In the genomic region with DNA sequence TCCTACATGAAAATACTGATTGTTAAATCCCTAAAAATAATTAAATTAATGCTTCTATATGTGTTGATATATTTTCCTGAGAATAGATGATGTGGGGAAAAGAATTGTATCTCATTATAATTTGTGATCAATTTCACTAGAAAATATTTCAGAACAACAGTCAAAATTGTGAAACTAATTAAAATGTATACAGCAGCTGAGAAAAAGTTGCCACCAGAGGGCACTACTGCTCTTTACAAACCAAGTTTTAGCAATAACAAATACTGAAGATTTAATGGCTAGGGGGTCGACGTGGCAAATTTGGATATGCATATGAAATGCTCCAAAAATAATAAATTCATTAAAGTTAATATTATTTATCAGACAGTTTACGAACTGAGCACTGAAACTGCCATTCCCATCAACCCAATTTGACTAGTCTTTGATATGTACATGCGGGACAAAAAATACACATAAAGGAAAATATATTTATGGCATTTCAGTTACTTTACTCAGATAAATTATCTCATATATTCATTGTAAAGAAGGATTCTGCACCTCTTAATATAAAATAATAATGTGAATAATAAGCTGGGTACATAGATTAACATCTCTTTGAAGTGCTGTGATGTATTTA, we compare ENCODE assay signal across 9 cellular contexts.
A peak's percentile ranks its signal among the peaks of the same experiment; 100 is the strongest.
DNase-seq lines count a peak whose midpoint lies in the region; ATAC-seq, FAIRE-seq and TF ChIP-seq lines count a peak whose summit lies in the region.
"Had no signal": no experiment of that assay in that cellular context is flagged by ENCODE, and none has a peak within 500 bp of the region (broad histone marks: within the 10 kb centered on the region; RNA-seq: fewer than 3 reads in every experiment).

No MANE protein-coding gene starts in this region.

- H3K23me2 ChIP-seq in H1 (ENCODE audit: low read depth, low read length), result no peaks in the 10 kb centered on the region

- no peak overlapping the region for H3K4me3 Mint-ChIP-seq in naive thymus-derived CD8-positive, alpha-beta T cell

- H3K4ac ChIP-seq in H1 (replicated peaks; ENCODE audit: insufficient read length, low read depth, low read length), result no peak overlapping the region

- no peaks in the 10 kb centered on the region for H3K4me1 Mint-ChIP-seq in naive thymus-derived CD8-positive, alpha-beta T cell

- POLR2A ChIA-PET in H1 (lab: Charles Lee; ENCODE audit: partially characterized antibody), result no interaction called here
- POLR2A ChIA-PET in naive thymus-derived CD8-positive, alpha-beta T cell (lab: Charles Lee), result no interaction called here

- TF ChIP-seq POLR2A in H1 (IDR thresholded peaks at IDR 0.05; ENCODE audit: control extremely low read depth in 1 of 2, low read depth in 2 of 2, low read length in 2 of 2), result no peak

- no peak overlapping the region for H2BK15ac ChIP-seq in H1 (ENCODE audit: low read length)

- no peak overlapping the region for H3K18ac ChIP-seq in H1 (ENCODE audit: extremely low read depth, low read length)

- H3K9me2 ChIP-seq in DOHH2 (replicated peaks; ENCODE audit: control insufficient read depth, low read length), result no peaks in the 10 kb centered on the region

- H3K27ac ChIP-seq in DOHH2 (ENCODE audit: low read depth, low read length) (no peak overlapping the region), RWPE2 (ENCODE audit: poor library complexity, severe bottlenecking) (no peak overlapping the region), H1 (ENCODE audit: low read depth, low read length) (no peak overlapping the region)
- H3K27ac ChIP-seq: skin epidermis had no signal

- H3K4me2 ChIP-seq in DOHH2 (ENCODE audit: low read length) (no peak overlapping the region), H1 (ENCODE audit: insufficient read depth in 1 of 2, low read depth in 2 of 2, low read length in 2 of 2) (no peak overlapping the region)

- peaks cover 0 to 5% (median 0%) of the 10 kb centered on the region in 5 donors for H3K27me3 Mint-ChIP-seq in naive thymus-derived CD8-positive, alpha-beta T cell

- no peak overlapping the region for H2BK5ac ChIP-seq in H1 (ENCODE audit: low read depth, low read length)

- H2AFZ ChIP-seq in H1 (ENCODE audit: low read length), result no peak overlapping the region

- H3K27me3 ChIP-seq in DOHH2 (ENCODE audit: control insufficient read depth, low read length), result no peaks in the 10 kb centered on the region
- peaks cover 17% of the 10 kb centered on the region for H3K27me3 ChIP-seq in RWPE2 (ENCODE audit: insufficient read depth, poor library complexity, severe bottlenecking)
- H3K27me3 ChIP-seq in H1 (replicated peaks in 1 of 4; ENCODE audit: control insufficient read depth in 3 of 4, extremely low read depth in 1 of 4, insufficient read depth in 3 of 4, low read length in 3 of 4), result no peaks in the 10 kb centered on the region

- H3K9me3 Mint-ChIP-seq in naive thymus-derived CD8-positive, alpha-beta T cell, result peaks cover 0 to 8% (median 2%) of the 10 kb centered on the region in 9 donors

- no peaks in the 10 kb centered on the region for H3K36me3 ChIP-seq in DOHH2 (ENCODE audit: control insufficient read depth, low read length)
- no peaks in the 10 kb centered on the region for H3K36me3 ChIP-seq in RWPE2 (ENCODE audit: low read depth)
- H3K36me3 ChIP-seq in H1 (ENCODE audit: control insufficient read depth in 2 of 4, insufficient read depth in 4 of 4, low read length in 3 of 4), result no peaks in the 10 kb centered on the region

- H2BK120ac ChIP-seq in H1 (replicated peaks; ENCODE audit: low read depth, low read length), result no peak overlapping the region

- ATAC-seq in RWPE2 (ENCODE audit: low read depth), result no peak
- no peak for ATAC-seq in naive thymus-derived CD8-positive, alpha-beta T cell
- no peak for ATAC-seq in esophagus mucosa
- no peak for ATAC-seq in HG02885 (IDR thresholded peaks at IDR 0.05; ENCODE audit: poor library complexity, unreplicated experiment)
- no peak for ATAC-seq in HG02870 (IDR thresholded peaks at IDR 0.05; ENCODE audit: unreplicated experiment)

- H3K27ac Mint-ChIP-seq in naive thymus-derived CD8-positive, alpha-beta T cell, result no peak overlapping the region

- DNase-seq in HT-29 (ENCODE audit: low spot score) (peak; percentile 53), RWPE2 (ENCODE audit: low spot score) (no peak), H1 (ENCODE audit: low read depth in 1 of 2, low spot score in 2 of 2) (peak in 1 of 2 experiments; percentile 66)
- peak in 6 of 10 donors; percentile 2 to 54 (median 9) for DNase-seq in naive thymus-derived CD8-positive, alpha-beta T cell

- 39% methylated on average over 4 of the region's 4 CpGs; no CpG with 5 or more reads in 1 of the 2 experiments for WGBS in H1 (ENCODE audit: extremely low coverage in 1 of 2, insufficient coverage in 1 of 2, insufficient read length in 1 of 2, insufficient replicate concordance in 2 of 2, low coverage in 1 of 2, low lambda C conversion rate in 2 of 2, missing lambda C conversion rate in 1 of 2), 2 experiments

- H4K20me1 ChIP-seq in DOHH2 (ENCODE audit: control insufficient read depth, insufficient read depth, low read depth, low read length), result no peaks in the 10 kb centered on the region
- H4K20me1 ChIP-seq in H1 (replicated peaks in 1 of 2; ENCODE audit: control insufficient read depth in 1 of 2, insufficient read depth in 2 of 2, low read length in 2 of 2), result no peaks in the 10 kb centered on the region

- H3K4me3 ChIP-seq in DOHH2 (ENCODE audit: low read length) (no peak overlapping the region), RWPE2 (ENCODE audit: severe bottlenecking) (no peak overlapping the region), H1 (ENCODE audit: extremely low read depth in 1 of 4, insufficient read depth in 2 of 4, low read depth in 3 of 4, low read length in 4 of 4) (no peak overlapping the region)
- H3K4me3 ChIP-seq: skin epidermis had no signal

- no peak overlapping the region for H3K23ac ChIP-seq in H1 (ENCODE audit: insufficient read length)

- H3F3A ChIP-seq in DOHH2 (ENCODE audit: control insufficient read depth, insufficient read depth), result no peaks in the 10 kb centered on the region

- no peak overlapping the region for H2BK20ac ChIP-seq in H1 (ENCODE audit: low read length)

- CTCF ChIA-PET in H1 (lab: Charles Lee; ENCODE audit: partially characterized antibody), result interaction anchor here (0.7 to 2.0 kb wide), 7 partner anchors 10 to 465 kb away, joined by 3 to 8 read pairs (median 3); no protein-coding TSS in a partner anchor

- H2BK12ac ChIP-seq in H1 (ENCODE audit: low read depth, low read length), result no peak overlapping the region

- H4K8ac ChIP-seq in H1 (ENCODE audit: extremely low read depth, insufficient read depth, low read length), result no peak overlapping the region

- no peaks in the 10 kb centered on the region for H3K9me3 ChIP-seq in DOHH2 (ENCODE audit: control insufficient read depth, insufficient read depth, low read length)
- no peaks in the 10 kb centered on the region for H3K9me3 ChIP-seq in RWPE2 (ENCODE audit: severe bottlenecking)
- H3K9me3 ChIP-seq in H1 (ENCODE audit: insufficient read depth in 2 of 2, low read depth in 1 of 2, low read length in 1 of 2), result no peaks in the 10 kb centered on the region

- no peak overlapping the region for H3K9ac ChIP-seq in H1 (replicated peaks in 1 of 4; ENCODE audit: extremely low read depth in 1 of 4, low read depth in 3 of 4, low read length in 3 of 4)

- H4K5ac ChIP-seq in H1 (ENCODE audit: insufficient read length, low read depth, low read length), result no peak overlapping the region

- FAIRE-seq in H1 (lab: Jason Lieb, UNC), result no peak

- H3K56ac ChIP-seq in H1 (replicated peaks; ENCODE audit: insufficient read length, low read depth, low read length), result no peak overlapping the region

- no peak for TF ChIP-seq EP300 in H1 (IDR thresholded peaks at IDR 0.05; ENCODE audit: borderline replicate concordance in 1 of 2, low read depth in 2 of 2, low read length in 2 of 2)

- no peaks in the 10 kb centered on the region for H3K36me3 Mint-ChIP-seq in naive thymus-derived CD8-positive, alpha-beta T cell

- H3K4me1 ChIP-seq in DOHH2 (ENCODE audit: control insufficient read depth, low read length) (peaks cover 15% of the 10 kb centered on the region; the same call in 1 of the 2 replicates), RWPE2 (ENCODE audit: insufficient read depth, poor library complexity, severe bottlenecking) (no peaks in the 10 kb centered on the region), H1 (replicated peaks in 1 of 4; ENCODE audit: control insufficient read depth in 3 of 4, insufficient read depth in 4 of 4, low read length in 3 of 4) (peaks cover 0 to 3% (median 0%) of the 10 kb centered on the region in 4 experiments; a peak in 2 of 7 replicates)

- H3K14ac ChIP-seq in H1 (ENCODE audit: insufficient read length), result no peak overlapping the region

- TF ChIP-seq RAD21 in H1 (IDR thresholded peaks at IDR 0.05 in 1 of 2, conservative IDR thresholded peaks at IDR 0.05 in 1 of 2; ENCODE audit: low read depth in 2 of 2, low read length in 2 of 2), result peak; percentile 75

- TF ChIP-seq CTCF in DOHH2 (IDR thresholded peaks at IDR 0.05; ENCODE audit: low read depth, low read length, poor library complexity, severe bottlenecking) (peak; percentile 77), RWPE2 (IDR thresholded peaks at IDR 0.05; ENCODE audit: poor library complexity, severe bottlenecking) (peak; percentile 87), H1 (IDR thresholded peaks at IDR 0.05; ENCODE audit: control extremely low read depth in 1 of 3, insufficient read depth in 1 of 3, low read depth in 1 of 3, low read length in 3 of 3) (peak in 2 of 3 experiments; percentile 33 to 60; a peak in 2 of 4 replicates)

- H3K79me2 ChIP-seq in DOHH2 (ENCODE audit: control insufficient read depth, low read length) (no peaks in the 10 kb centered on the region), H1 (ENCODE audit: control insufficient read depth in 1 of 2, insufficient read depth in 2 of 2, low read length in 2 of 2) (no peaks in the 10 kb centered on the region)

- H2AK5ac ChIP-seq in H1 (ENCODE audit: low read depth, low read length), result no peak overlapping the region

- no peak overlapping the region for H4K91ac ChIP-seq in H1 (replicated peaks; ENCODE audit: insufficient read length, low read length)

- no peaks in the 10 kb centered on the region for H3K79me1 ChIP-seq in H1 (ENCODE audit: low read depth, low read length)

TF ChIP-seq in H1, 55 proteins besides CTCF, POLR2A, EP300 and RAD21:
- TF ChIP-seq CEBPB (IDR thresholded peaks at IDR 0.05; ENCODE audit: low read depth, low read length) (0 out of 2 replicates have a peak, but pooled peaks have one; percentile 4), ASH2L (IDR thresholded peaks at IDR 0.05; ENCODE audit: low read length) (no peak)
